Comparison of ENCODE assay signal across 24 cellular contexts in genomic region chr18:66931010-66931409, GRCh38.
"Had no signal": no experiment of that assay in that cellular context is flagged by ENCODE, and none has a peak within 500 bp of the region (broad histone marks: within the 10 kb centered on the region; RNA-seq: fewer than 3 reads in every experiment).

No MANE protein-coding gene starts in this region.

- H3K4me3 ChIP-seq: cardiac muscle cell, Peyer's patch, SJCRH30 had no signal

- DNase-seq: activated CD4-positive, alpha-beta memory T cell treated with anti-CD3 and anti-CD28 coated beads, Interleukin-2, amount 10 ng/mL, durations not matched to agents 7 days and 5 days; activated CD4-positive, alpha-beta T cell treated with anti-CD3 and anti-CD28 coated beads for 36 hours; activated CD4-positive, alpha-beta T cell treated with anti-CD3 and anti-CD28 coated beads, Interleukin-2, amount 50 U/mL, for 1 hour; activated gamma-delta T cell; activated naive CD4-positive, alpha-beta T cell treated with anti-CD3 and anti-CD28 coated beads for 36 hours; activated T-cell treated with anti-CD3 and anti-CD28 coated beads for 4 hours; activated T-cell treated with anti-CD3 and anti-CD28 coated beads, Interleukin-2, amount 50 U/mL, for 48 hours; brain microvascular endothelial cell; Karpas-422; MM.1S; NCI-H1105 treated with DMSO at 0.1 percent for 48 hours; NCI-H1436 treated with DMSO at 0.1 percent for 48 hours; NCI-H187; NCI-H2081; NCI-H446; NCI-H524; Peyer's patch; Right ventricle myocardium superior; SJCRH30; SK-N-SH; T-helper 1 cell had no signal

- H3K9me3 ChIP-seq: Peyer's patch, SJCRH30, SK-N-SH had no signal

- H3K4me1 ChIP-seq: Peyer's patch, SJCRH30 had no signal

- H3K4me2 ChIP-seq: SK-N-SH had no signal

- H3K9ac ChIP-seq: SK-N-SH had no signal

- H3K27me3 ChIP-seq: brain microvascular endothelial cell, cardiac muscle cell, Peyer's patch, SJCRH30 had no signal

- H3K36me3 ChIP-seq: brain microvascular endothelial cell, cardiac muscle cell, Peyer's patch, SJCRH30 had no signal

- H3K27ac ChIP-seq: brain microvascular endothelial cell, cardiac muscle cell, Peyer's patch, RWPE1, SJCRH30, VCaP had no signal
